Comparison of ENCODE assay signal across 10 cellular contexts in genomic region chr5:173010021-173010420, GRCh38. TPM values are rescaled to one million over a fixed set of nuclear protein-coding genes. Genes with fewer than 3 reads are reported as not detected.
A peak's percentile ranks its signal among the peaks of the same experiment; 100 is the strongest.
DNase-seq lines count a peak whose midpoint lies in the region; ATAC-seq and TF ChIP-seq lines count a peak whose summit lies in the region.
"Had no signal": no experiment of that assay in that cellular context is flagged by ENCODE, and none has a peak within 500 bp of the region (broad histone marks: within the 10 kb centered on the region; RNA-seq: fewer than 3 reads in every experiment).

No MANE protein-coding gene starts in this region.

- DNase-seq in HFFc6 (no peak), amniotic epithelial cell (ENCODE audit: low read depth) (peak; percentile 72), pons (ENCODE audit: low spot score) (no peak), sciatic nerve (ENCODE audit: low spot score) (no peak), DMS114 treated with DMSO at 0.1 percent for 48 hours (lab: John Stamatoyannopoulos, UW; ENCODE audit: unreplicated experiment) (no peak)
- no peak for DNase-seq in naive thymus-derived CD8-positive, alpha-beta T cell
- no peak for DNase-seq in central memory CD4-positive, alpha-beta T cell
- DNase-seq: effector CD8-positive, alpha-beta T cell; NCI-H2029 had no signal

- peak overlapping the region; percentile 2; the same call in 1 of the 2 replicates for H3K27ac Mint-ChIP-seq in HFFc6
- H3K27ac Mint-ChIP-seq in naive thymus-derived CD8-positive, alpha-beta T cell, result peak overlapping the region in 8 of 10 donors; percentile 10 to 84 (median 68)

- no peak for ATAC-seq in naive thymus-derived CD8-positive, alpha-beta T cell
- ATAC-seq in sciatic nerve, result no peak

- peaks cover 30% of the 10 kb centered on the region for H3K4me1 Mint-ChIP-seq in HFFc6 (ENCODE audit: low read depth)
- peaks cover 34 to 70% (median 63%) of the 10 kb centered on the region in 4 donors for H3K4me1 Mint-ChIP-seq in naive thymus-derived CD8-positive, alpha-beta T cell

- TF ChIP-seq CTCF in C4-2B (conservative IDR thresholded peaks at IDR 0.05) (no peak), HFFc6 (IDR thresholded peaks at IDR 0.05) (no peak)

- H3K4me3 Mint-ChIP-seq in HFFc6, result no peak overlapping the region
- peak overlapping the region in 2 of 10 donors; percentile 2 to 13 for H3K4me3 Mint-ChIP-seq in naive thymus-derived CD8-positive, alpha-beta T cell

- H3K27ac ChIP-seq in C4-2B, result peak overlapping the region; percentile 86

- H3K36me3 Mint-ChIP-seq in HFFc6 (ENCODE audit: low read depth), result peaks cover 7% of the 10 kb centered on the region; the same call in 1 of the 2 replicates
- peaks cover 0 to 37% (median 0%) of the 10 kb centered on the region in 3 donors for H3K36me3 Mint-ChIP-seq in naive thymus-derived CD8-positive, alpha-beta T cell

- no peaks in the 10 kb centered on the region for H3K9me3 Mint-ChIP-seq in HFFc6
- no peaks in the 10 kb centered on the region for H3K9me3 Mint-ChIP-seq in naive thymus-derived CD8-positive, alpha-beta T cell

- POLR2A ChIA-PET in naive thymus-derived CD8-positive, alpha-beta T cell (lab: Charles Lee), result no interaction called here

- H3K27me3 Mint-ChIP-seq in HFFc6 (ENCODE audit: insufficient read depth), result no peaks in the 10 kb centered on the region; the same call in none of the 2 replicates
- no peaks in the 10 kb centered on the region for H3K27me3 Mint-ChIP-seq in naive thymus-derived CD8-positive, alpha-beta T cell

- intact Hi-C loops in sciatic nerve (cut with DNase I), result no loop called here

RNA-seq across cellular contexts. Expression of gene ATP6V0E1, which starts 26.4 kb away (rescaled TPM):
- total RNA-seq in HFFc6 (2021; fragmentation: NEBNext Ultra II Directional; extraction: Animal tissue kit (Norgen Biotek cat#: 25700)), result 100 to 1,000 TPM; 462 to 606 (median 488) TPM
- total RNA-seq in naive thymus-derived CD8-positive, alpha-beta T cell, result 100 to 1,000 TPM; 141 to 150 TPM
- 100 to 1,000 TPM; 411 to 532 (median 494) TPM for polyA plus RNA-seq in naive thymus-derived CD8-positive, alpha-beta T cell
- total RNA-seq in sciatic nerve, result 141 TPM

RNA-seq across cellular contexts. Expression of gene CREBRF, which starts 46.1 kb away (rescaled TPM):
- total RNA-seq in HFFc6 (2021; fragmentation: NEBNext Ultra II Directional; extraction: Animal tissue kit (Norgen Biotek cat#: 25700)), result 10 to 100 TPM in 5 of 6 experiments, 1 to 10 TPM in 1; 8.7 to 15.3 (median 10.7) TPM
- 100 to 1,000 TPM in 1 of 2 experiments, 10 to 100 TPM in 1; 99.4 to 111 TPM for total RNA-seq in naive thymus-derived CD8-positive, alpha-beta T cell
- 10 to 100 TPM; 52.6 to 61.6 (median 55.9) TPM for polyA plus RNA-seq in naive thymus-derived CD8-positive, alpha-beta T cell
- 56.6 TPM for total RNA-seq in sciatic nerve

RNA-seq across cellular contexts. Expression of gene RPL26L1, which starts 50.8 kb away (rescaled TPM):
- total RNA-seq in HFFc6 (2021; fragmentation: NEBNext Ultra II Directional; extraction: Animal tissue kit (Norgen Biotek cat#: 25700)), result 100 to 1,000 TPM in 5 of 6 experiments, 10 to 100 TPM in 1; 88.9 to 122 (median 113) TPM
- 10 to 100 TPM; 15.7 to 16.5 TPM for total RNA-seq in naive thymus-derived CD8-positive, alpha-beta T cell
- 10 to 100 TPM; 38.2 to 42.1 (median 40.3) TPM for polyA plus RNA-seq in naive thymus-derived CD8-positive, alpha-beta T cell
- 24.7 TPM for total RNA-seq in sciatic nerve
